21 cellular contexts compared by ENCODE assay signal in genomic region chr1:237250055-237250454, GRCh38.
"Had no signal": no experiment of that assay in that cellular context is flagged by ENCODE, and none has a peak within 500 bp of the region (broad histone marks: within the 10 kb centered on the region; RNA-seq: fewer than 3 reads in every experiment).

No MANE protein-coding gene starts in this region.

- H3K4me1 ChIP-seq: pancreas, suprapubic skin, transverse colon, upper lobe of right lung, uterus had no signal

- H3K9me3 ChIP-seq: neutrophil, pancreas, suprapubic skin, transverse colon, upper lobe of right lung, uterus had no signal

- DNase-seq: cerebellar nuclear complex; cortex of kidney; dorsolateral prefrontal cortex; effector CD4-positive, alpha-beta T cell; left colon; natural killer cell; pancreas; retina; stimulated activated CD4-positive, alpha-beta T cell treated with anti-CD3 and anti-CD28 coated beads, Interleukin-2, amount 100 ng/mL, for 24 hours; stimulated activated CD4-positive, alpha-beta T cell treated with anti-CD3 and anti-CD28 coated beads, Interleukin-4, amount 100 ng/mL, for 24 hours; transverse colon; upper lobe of right lung; uterus had no signal

- H3K27me3 Mint-ChIP-seq: memory B cell; stimulated activated naive CD8-positive, alpha-beta T cell treated with anti-CD3 and anti-CD28 coated beads, Interleukin-15, Interleukin-2, amounts not matched to agents 100 ng/mL and 50 ng/mL, for 24 hours had no signal

- H3K36me3 ChIP-seq: neutrophil, pancreas, suprapubic skin, transverse colon, upper lobe of right lung, uterus had no signal

- H3K9me3 Mint-ChIP-seq: stimulated activated effector memory CD8-positive, alpha-beta T cell treated with anti-CD3 and anti-CD28 coated beads, Interleukin-12 subunit alpha, Interleukin-12 subunit beta, amount 100 ng/mL, for 72 hours; stimulated activated naive CD8-positive, alpha-beta T cell treated with anti-CD3 and anti-CD28 coated beads, Interleukin-15, Interleukin-2, amounts not matched to agents 100 ng/mL and 50 ng/mL, for 24 hours had no signal

- H2AFZ ChIP-seq: hepatocyte had no signal

- H3K4me3 Mint-ChIP-seq: memory B cell; natural killer cell; stimulated activated effector memory CD8-positive, alpha-beta T cell treated with anti-CD3 and anti-CD28 coated beads, Interleukin-12 subunit alpha, Interleukin-12 subunit beta, amount 100 ng/mL, for 72 hours; stimulated activated naive CD8-positive, alpha-beta T cell treated with anti-CD3 and anti-CD28 coated beads, Interleukin-15, Interleukin-2, amounts not matched to agents 100 ng/mL and 50 ng/mL, for 24 hours had no signal

- ATAC-seq: left colon; natural killer cell; pancreas; sciatic nerve; stimulated activated effector memory CD8-positive, alpha-beta T cell treated with anti-CD3 and anti-CD28 coated beads, Interleukin-12 subunit alpha, Interleukin-12 subunit beta, amount 100 ng/mL, for 72 hours; upper lobe of right lung had no signal

- H3K79me2 ChIP-seq: hepatocyte had no signal

- H3K36me3 Mint-ChIP-seq: memory B cell; natural killer cell; stimulated activated effector memory CD8-positive, alpha-beta T cell treated with anti-CD3 and anti-CD28 coated beads, Interleukin-12 subunit alpha, Interleukin-12 subunit beta, amount 100 ng/mL, for 72 hours had no signal

- H3K4me3 ChIP-seq: dorsolateral prefrontal cortex, hepatocyte, lung, pancreas, suprapubic skin, transverse colon, upper lobe of right lung, uterus had no signal

- H3K4me1 Mint-ChIP-seq: memory B cell; natural killer cell; stimulated activated effector memory CD8-positive, alpha-beta T cell treated with anti-CD3 and anti-CD28 coated beads, Interleukin-12 subunit alpha, Interleukin-12 subunit beta, amount 100 ng/mL, for 72 hours had no signal

- H3K4me2 ChIP-seq: hepatocyte had no signal

- H3K27me3 ChIP-seq: dorsolateral prefrontal cortex, hepatocyte, neutrophil, pancreas, suprapubic skin, transverse colon, upper lobe of right lung, uterus had no signal

- H3K27ac ChIP-seq: dorsolateral prefrontal cortex, hepatocyte, neutrophil, pancreas, suprapubic skin, transverse colon, upper lobe of right lung, uterus had no signal

- H3K27ac Mint-ChIP-seq: memory B cell; natural killer cell; stimulated activated effector memory CD8-positive, alpha-beta T cell treated with anti-CD3 and anti-CD28 coated beads, Interleukin-12 subunit alpha, Interleukin-12 subunit beta, amount 100 ng/mL, for 72 hours; stimulated activated naive CD8-positive, alpha-beta T cell treated with anti-CD3 and anti-CD28 coated beads, Interleukin-15, Interleukin-2, amounts not matched to agents 100 ng/mL and 50 ng/mL, for 24 hours had no signal
